In genomic region chr6:111552241-111552744, GRCh38 we compare ENCODE assay signal across 1 cellular context.
TF ChIP-seq lines count a peak whose summit lies in the region.

No MANE protein-coding gene starts in this region.

TF ChIP-seq in IMR-90, 13 proteins besides CTCF, POLR2A, EP300 and RAD21 (continued from another document):
- no peak for TF ChIP-seq RFX5 (IDR thresholded peaks at IDR 0.05; ENCODE audit: low read depth, low read length)
- no peak for TF ChIP-seq CEBPB (IDR thresholded peaks at IDR 0.05; ENCODE audit: low read depth, low read length)
- TF ChIP-seq, protein P1, sequence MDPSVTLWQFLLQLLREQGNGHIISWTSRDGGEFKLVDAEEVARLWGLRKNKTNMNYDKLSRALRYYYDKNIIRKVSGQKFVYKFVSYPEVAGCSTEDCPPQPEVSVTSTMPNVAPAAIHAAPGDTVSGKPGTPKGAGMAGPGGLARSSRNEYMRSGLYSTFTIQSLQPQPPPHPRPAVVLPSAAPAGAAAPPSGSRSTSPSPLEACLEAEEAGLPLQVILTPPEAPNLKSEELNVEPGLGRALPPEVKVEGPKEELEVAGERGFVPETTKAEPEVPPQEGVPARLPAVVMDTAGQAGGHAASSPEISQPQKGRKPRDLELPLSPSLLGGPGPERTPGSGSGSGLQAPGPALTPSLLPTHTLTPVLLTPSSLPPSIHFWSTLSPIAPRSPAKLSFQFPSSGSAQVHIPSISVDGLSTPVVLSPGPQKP (IDR thresholded peaks at IDR 0.05; ENCODE audit: borderline replicate concordance, low read depth, low read length) = no peak
- peak; percentile 67; the same call in 1 of the 2 replicates for TF ChIP-seq MAZ (IDR thresholded peaks at IDR 0.05; ENCODE audit: borderline replicate concordance, low read depth, low read length)
- 0 out of 2 replicates have a peak, but pooled peaks have one; percentile 23 for TF ChIP-seq FOS (IDR thresholded peaks at IDR 0.05; ENCODE audit: low read depth, low read length)
- no peak for TF ChIP-seq RCOR1 (IDR thresholded peaks at IDR 0.05; ENCODE audit: insufficient replicate concordance, low read length)
- TF ChIP-seq CHD1 (IDR thresholded peaks at IDR 0.05; ENCODE audit: low read depth, low read length) = no peak
